In the genomic region with DNA sequence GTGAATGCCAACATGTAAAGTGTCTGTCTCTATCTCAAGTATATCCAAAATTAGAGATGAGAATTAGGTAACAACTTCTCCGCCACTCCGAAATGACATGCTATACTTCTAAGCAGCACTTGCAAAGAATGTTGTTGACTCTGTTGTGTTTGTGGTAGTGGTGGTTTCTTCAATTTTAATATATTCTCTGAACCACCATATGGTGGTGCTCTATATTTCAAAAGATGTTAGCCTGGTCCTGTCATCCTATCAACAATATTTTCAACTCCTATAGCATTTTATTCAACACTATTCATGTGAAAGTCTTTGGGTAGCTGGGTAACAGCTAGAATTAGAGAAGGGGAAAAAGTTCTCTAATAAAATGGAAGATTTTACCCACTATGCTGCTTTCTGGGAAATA, we compare ENCODE assay signal across 21 cellular contexts.
A peak's percentile ranks its signal among the peaks of the same experiment; 100 is the strongest.
DNase-seq lines count a peak whose midpoint lies in the region; ATAC-seq and TF ChIP-seq lines count a peak whose summit lies in the region.
"Had no signal": no experiment of that assay in that cellular context is flagged by ENCODE, and none has a peak within 500 bp of the region (broad histone marks: within the 10 kb centered on the region; RNA-seq: fewer than 3 reads in every experiment).

No MANE protein-coding gene starts in this region.

- no peaks in the 10 kb centered on the region for H3K36me3 Mint-ChIP-seq in mesothelial cell of epicardium
- no peaks in the 10 kb centered on the region for H3K36me3 Mint-ChIP-seq in activated T-helper 17 cell treated with anti-CD3 and anti-CD28 coated beads, Interleukin-2, amount 50 U/mL, for 72 hours (ENCODE audit: low read depth)
- H3K36me3 Mint-ChIP-seq: IgD-negative memory B cell; stimulated activated memory B cell treated with anti-CD40 and anti-IgM and Interleukin-4, amounts not matched to agents 10 μg/mL and 1 μg/mL and 100 μg/mL, for 72 hours had no signal

- no peaks in the 10 kb centered on the region for H3K79me2 ChIP-seq in KMS-11 (ENCODE audit: insufficient read depth, low read depth)
- H3K79me2 ChIP-seq in hepatocyte = no peaks in the 10 kb centered on the region

- H2AFZ ChIP-seq in KMS-11 (ENCODE audit: low read depth) = no peak overlapping the region
- no peak overlapping the region for H2AFZ ChIP-seq in hepatocyte

- no peaks in the 10 kb centered on the region for H3K36me3 ChIP-seq in KMS-11 (ENCODE audit: insufficient read depth)
- H3K36me3 ChIP-seq in hepatocyte (replicated peaks; ENCODE audit: insufficient read depth, low read depth) = no peaks in the 10 kb centered on the region
- H3K36me3 ChIP-seq: SJSA1 had no signal

- H3K4me3 ChIP-seq in KMS-11 (IDR thresholded peaks at IDR 0.05; ENCODE audit: insufficient read depth, low read depth, low read length) = no peak overlapping the region
- no peak overlapping the region for H3K4me3 ChIP-seq in hepatocyte
- H3K4me3 ChIP-seq: SJSA1 had no signal

- H3K27me3 ChIP-seq in KMS-11 (ENCODE audit: insufficient read depth, low read depth) (no peaks in the 10 kb centered on the region), hepatocyte (no peaks in the 10 kb centered on the region)
- H3K27me3 ChIP-seq: SJSA1 had no signal

- H3K4me1 ChIP-seq in KMS-11 (ENCODE audit: low read depth, poor library complexity, severe bottlenecking) (peaks cover 30% of the 10 kb centered on the region), hepatocyte (ENCODE audit: insufficient read depth) (no peaks in the 10 kb centered on the region)
- H3K4me1 ChIP-seq: SJSA1 had no signal

- TF ChIP-seq CTCF in C4-2B (conservative IDR thresholded peaks at IDR 0.05) = peak; percentile 35
- TF ChIP-seq CTCF in KMS-11 (conservative IDR thresholded peaks at IDR 0.05; ENCODE audit: low read depth, low read length) = no peak
- TF ChIP-seq CTCF in hepatocyte (IDR thresholded peaks at IDR 0.05; ENCODE audit: poor library complexity) = peak; percentile 28
- no peak for TF ChIP-seq CTCF in mesothelial cell of epicardium (IDR thresholded peaks at IDR 0.05; ENCODE audit: unreplicated experiment)

- no peak overlapping the region for H3K9ac ChIP-seq in KMS-11

- H3K9me2 ChIP-seq in hepatocyte (replicated peaks; ENCODE audit: insufficient read depth) = no peaks in the 10 kb centered on the region

- no peaks in the 10 kb centered on the region for H3K9me3 ChIP-seq in hepatocyte (ENCODE audit: low read depth)
- H3K9me3 ChIP-seq: SJSA1 had no signal

- H3K4me3 Mint-ChIP-seq in mesothelial cell of epicardium = no peak overlapping the region
- H3K4me3 Mint-ChIP-seq in activated T-helper 17 cell treated with anti-CD3 and anti-CD28 coated beads, Interleukin-2, amount 50 U/mL, for 72 hours = no peak overlapping the region
- H3K4me3 Mint-ChIP-seq: B cell; IgD-negative memory B cell; stimulated activated memory B cell treated with anti-CD40 and anti-IgM and Interleukin-4, amounts not matched to agents 10 μg/mL and 1 μg/mL and 100 μg/mL, for 72 hours had no signal

- WGBS in hepatocyte (ENCODE audit: low lambda C conversion rate, missing lambda C conversion rate) = 94% methylated on average over 2 of the region's 2 CpGs

- no peaks in the 10 kb centered on the region for H4K20me1 ChIP-seq in KMS-11 (ENCODE audit: insufficient read depth)
- H4K20me1 ChIP-seq in hepatocyte (ENCODE audit: insufficient read depth, poor library complexity, severe bottlenecking) = no peaks in the 10 kb centered on the region

- peak; percentile 46 for DNase-seq in OCI-M1 (lab: John Stamatoyannopoulos, UW)
- no peak for DNase-seq in hepatocyte (ENCODE audit: low spot score)
- DNase-seq in mesothelial cell of epicardium (ENCODE audit: low spot score in 2 of 2, unreplicated experiment in 2 of 2) = no peak
- DNase-seq: activated CD8-positive, alpha-beta memory T cell treated with anti-CD3 and anti-CD28 coated beads for 24 hours; anterior cingulate cortex; cortex of kidney; DMS79; erythroblast; H7; midbrain; NCI-H187 treated with DMSO at 0.1 percent for 48 hours; NCI-H774 had no signal

- H3K4me2 ChIP-seq in KMS-11 = 0 out of 2 replicates have a peak overlapping the region, but pooled peaks have one; percentile 13
- no peak overlapping the region for H3K4me2 ChIP-seq in hepatocyte

- H3K27me3 Mint-ChIP-seq in mesothelial cell of epicardium (ENCODE audit: low read depth) = no peaks in the 10 kb centered on the region
- H3K27me3 Mint-ChIP-seq in activated T-helper 17 cell treated with anti-CD3 and anti-CD28 coated beads, Interleukin-2, amount 50 U/mL, for 72 hours = no peaks in the 10 kb centered on the region
- H3K27me3 Mint-ChIP-seq: B cell; IgD-negative memory B cell; stimulated activated memory B cell treated with anti-CD40 and anti-IgM and Interleukin-4, amounts not matched to agents 10 μg/mL and 1 μg/mL and 100 μg/mL, for 72 hours had no signal

- peaks cover 16% of the 10 kb centered on the region for H3K4me1 Mint-ChIP-seq in mesothelial cell of epicardium
- no peaks in the 10 kb centered on the region for H3K4me1 Mint-ChIP-seq in activated T-helper 17 cell treated with anti-CD3 and anti-CD28 coated beads, Interleukin-2, amount 50 U/mL, for 72 hours
- H3K4me1 Mint-ChIP-seq: B cell; IgD-negative memory B cell; stimulated activated memory B cell treated with anti-CD40 and anti-IgM and Interleukin-4, amounts not matched to agents 10 μg/mL and 1 μg/mL and 100 μg/mL, for 72 hours had no signal

- no peaks in the 10 kb centered on the region for H3K9me3 Mint-ChIP-seq in mesothelial cell of epicardium
- peaks cover 14% of the 10 kb centered on the region for H3K9me3 Mint-ChIP-seq in activated T-helper 17 cell treated with anti-CD3 and anti-CD28 coated beads, Interleukin-2, amount 50 U/mL, for 72 hours

- H3K27ac ChIP-seq in C4-2B (no peak overlapping the region), KMS-11 (0 out of 2 replicates have a peak overlapping the region, but pooled peaks have one; percentile 6), hepatocyte (no peak overlapping the region)
- H3K27ac ChIP-seq: SJSA1 had no signal

- ATAC-seq in GM19395 (IDR thresholded peaks at IDR 0.05; ENCODE audit: unreplicated experiment) = no peak
- no peak for ATAC-seq in activated T-helper 17 cell treated with anti-CD3 and anti-CD28 coated beads, Interleukin-2, amount 50 U/mL, for 72 hours (replicated peaks)
- ATAC-seq in HG03457 (IDR thresholded peaks at IDR 0.05; ENCODE audit: unreplicated experiment) = no peak
- ATAC-seq: stimulated activated memory B cell treated with anti-CD40 and anti-IgM and Interleukin-4, amounts not matched to agents 10 μg/mL and 1 μg/mL and 100 μg/mL, for 72 hours had no signal

- H3K27ac Mint-ChIP-seq in mesothelial cell of epicardium = no peak overlapping the region
- no peak overlapping the region for H3K27ac Mint-ChIP-seq in activated T-helper 17 cell treated with anti-CD3 and anti-CD28 coated beads, Interleukin-2, amount 50 U/mL, for 72 hours
- H3K27ac Mint-ChIP-seq: B cell; IgD-negative memory B cell; stimulated activated memory B cell treated with anti-CD40 and anti-IgM and Interleukin-4, amounts not matched to agents 10 μg/mL and 1 μg/mL and 100 μg/mL, for 72 hours had no signal

Comparison
In these comparisons a context has a peak if more than half of its experiments do, and no peak if none do; other contexts are left out.
1. CTCF ChIP-seq: peak in C4-2B (single experiment) and hepatocyte (single experiment); none in KMS-11 (single experiment) and mesothelial cell of epicardium (single experiment).